Comparison of ENCODE assay signal across 1 cellular context in the genomic region with DNA sequence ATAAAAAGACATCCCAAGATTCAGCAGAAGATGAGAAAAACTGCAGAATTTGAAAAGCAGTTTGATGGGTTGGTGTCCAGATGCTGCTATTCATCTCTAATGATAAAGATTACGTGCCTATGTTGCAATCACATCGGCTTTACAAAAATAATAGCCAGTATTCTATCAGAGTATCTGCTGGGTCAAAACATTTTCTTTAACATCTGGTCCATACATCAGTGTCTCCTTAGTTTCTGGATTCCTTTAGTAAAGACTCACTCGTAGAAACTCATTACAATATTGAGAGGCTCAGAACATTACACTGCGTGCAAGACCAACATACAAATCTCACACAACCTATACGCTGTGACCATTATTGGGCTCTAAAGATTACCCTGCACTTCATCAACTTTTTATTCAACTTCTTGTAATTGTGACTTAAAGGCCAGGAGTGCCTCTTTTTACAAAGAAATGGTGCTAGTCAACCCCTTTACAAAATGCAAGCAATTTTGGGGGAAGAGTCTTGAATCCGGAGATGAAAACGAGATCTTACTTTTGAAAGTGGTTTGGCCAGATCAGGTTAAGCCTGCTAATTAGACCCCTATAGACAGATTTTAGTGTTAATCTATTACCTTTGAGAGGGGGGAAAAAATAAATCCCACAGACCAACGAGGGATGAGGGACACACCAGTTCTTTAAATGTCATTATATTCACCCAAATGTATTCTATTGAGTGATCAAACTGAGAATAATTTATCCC.
TF ChIP-seq lines count a peak whose summit lies in the region.

No MANE protein-coding gene starts in this region.

TF ChIP-seq in IMR-90, 13 proteins besides CTCF, POLR2A, EP300 and RAD21:
- TF ChIP-seq SMC3 (IDR thresholded peaks at IDR 0.05; ENCODE audit: low read depth, low read length) (no peak), CEBPB (IDR thresholded peaks at IDR 0.05; ENCODE audit: low read depth, low read length) (peak; percentile 92), MAFK (IDR thresholded peaks at IDR 0.05; ENCODE audit: low read depth, low read length) (no peak), MAZ (IDR thresholded peaks at IDR 0.05; ENCODE audit: borderline replicate concordance, low read depth, low read length) (no peak)
